In genomic region chr15:66701422-66702034, GRCh38 we compare ENCODE assay signal across 8 cellular contexts. TPM values are rescaled to one million over a fixed set of nuclear protein-coding genes. Genes with fewer than 3 reads are reported as not detected.
DNase-seq lines count a peak whose midpoint lies in the region; ATAC-seq and TF ChIP-seq lines count a peak whose summit lies in the region.

No MANE protein-coding gene starts in this region.

- H3K4me3 ChIP-seq in CD4-positive, CD25-positive, alpha-beta regulatory T cell (ENCODE audit: low read depth, low read length) = peak overlapping the region; percentile 70
- peak overlapping the region; percentile 65 for H3K4me3 ChIP-seq in WERI-Rb-1 (ENCODE audit: low read depth, low read length)
- peak overlapping the region; percentile 74 for H3K4me3 ChIP-seq in effector memory CD4-positive, alpha-beta T cell (ENCODE audit: insufficient read depth, low read depth, low read length, poor library complexity, severe bottlenecking)
- peak overlapping the region; percentile 78 to 84 for H3K4me3 ChIP-seq in tibial artery

- H3K27me3 Mint-ChIP-seq in CD4-positive, CD25-positive, alpha-beta regulatory T cell = peaks cover 38% of the 10 kb centered on the region
- no peaks in the 10 kb centered on the region for H3K27me3 Mint-ChIP-seq in mesothelial cell of epicardium (ENCODE audit: low read depth)

- H3K27ac Mint-ChIP-seq in CD4-positive, CD25-positive, alpha-beta regulatory T cell = no peak overlapping the region
- peak overlapping the region; percentile 97 for H3K27ac Mint-ChIP-seq in mesothelial cell of epicardium

- no peaks in the 10 kb centered on the region for H3K9me3 ChIP-seq in CD4-positive, CD25-positive, alpha-beta regulatory T cell (ENCODE audit: control insufficient read depth in 2 of 2, low read length in 2 of 2)
- H3K9me3 ChIP-seq in WERI-Rb-1 (ENCODE audit: severe bottlenecking) = no peaks in the 10 kb centered on the region
- H3K9me3 ChIP-seq in effector memory CD4-positive, alpha-beta T cell (ENCODE audit: control insufficient read depth, low read length) = no peaks in the 10 kb centered on the region
- no peaks in the 10 kb centered on the region for H3K9me3 ChIP-seq in tibial artery

- TF ChIP-seq CTCF in WERI-Rb-1 (IDR thresholded peaks at IDR 0.05; ENCODE audit: low read depth, low read length) (no peak), mesothelial cell of epicardium (IDR thresholded peaks at IDR 0.05; ENCODE audit: unreplicated experiment) (no peak), tibial artery (IDR thresholded peaks at IDR 0.05) (no peak)

- no peaks in the 10 kb centered on the region for H3K36me3 Mint-ChIP-seq in CD4-positive, CD25-positive, alpha-beta regulatory T cell
- peaks cover 18% of the 10 kb centered on the region for H3K36me3 Mint-ChIP-seq in mesothelial cell of epicardium

- peaks cover 35% of the 10 kb centered on the region for H3K4me1 ChIP-seq in CD4-positive, CD25-positive, alpha-beta regulatory T cell (ENCODE audit: control insufficient read depth, insufficient read depth, low read length, poor library complexity, severe bottlenecking)
- peaks cover 25% of the 10 kb centered on the region for H3K4me1 ChIP-seq in effector memory CD4-positive, alpha-beta T cell (ENCODE audit: control insufficient read depth, insufficient read depth, low read length, poor library complexity, severe bottlenecking)
- peaks cover 0 to 32% (median 27%) of the 10 kb centered on the region in 4 donors for H3K4me1 ChIP-seq in tibial artery

- peaks cover 0 to 2% (median 0%) of the 10 kb centered on the region in 7 donors for H3K9me3 Mint-ChIP-seq in CD4-positive, CD25-positive, alpha-beta regulatory T cell
- no peaks in the 10 kb centered on the region for H3K9me3 Mint-ChIP-seq in mesothelial cell of epicardium

- H3K27me3 ChIP-seq in CD4-positive, CD25-positive, alpha-beta regulatory T cell (ENCODE audit: control insufficient read depth, insufficient read depth, low read length) = peaks cover 8% of the 10 kb centered on the region
- H3K27me3 ChIP-seq in WERI-Rb-1 (ENCODE audit: insufficient read depth, low read depth, severe bottlenecking) (no peaks in the 10 kb centered on the region), tibial artery (no peaks in the 10 kb centered on the region)
- H3K27me3 ChIP-seq in effector memory CD4-positive, alpha-beta T cell (replicated peaks; ENCODE audit: control insufficient read depth, insufficient read depth, low read length, poor library complexity, severe bottlenecking) = peaks cover 19% of the 10 kb centered on the region

- ATAC-seq in CD4-positive, CD25-positive, alpha-beta regulatory T cell (ENCODE audit: low read depth in 2 of 2) = peak; percentile 20 to 24
- peak; percentile 12 for ATAC-seq in GM19328 (IDR thresholded peaks at IDR 0.05; ENCODE audit: unreplicated experiment)

- intact Hi-C loops in tibial artery (cut with DNase I; ENCODE audit: low total_unique reads) = loop anchor here (1.0 to 5.0 kb wide), 2 partner anchors 82 to 151 kb away; no protein-coding TSS in a partner anchor

- peaks cover 0 to 25% (median 7%) of the 10 kb centered on the region in 4 donors for H3K4me1 Mint-ChIP-seq in CD4-positive, CD25-positive, alpha-beta regulatory T cell
- peaks cover 32% of the 10 kb centered on the region for H3K4me1 Mint-ChIP-seq in mesothelial cell of epicardium

- no peaks in the 10 kb centered on the region for H3K36me3 ChIP-seq in CD4-positive, CD25-positive, alpha-beta regulatory T cell (ENCODE audit: control insufficient read depth, insufficient read depth, low read length)
- H3K36me3 ChIP-seq in WERI-Rb-1 (peaks cover 3% of the 10 kb centered on the region; the same call in 1 of the 2 replicates), tibial artery (no peaks in the 10 kb centered on the region)
- H3K36me3 ChIP-seq in effector memory CD4-positive, alpha-beta T cell (ENCODE audit: control insufficient read depth, insufficient read depth, low read length) = no peaks in the 10 kb centered on the region

- DNase-seq in CD4-positive, CD25-positive, alpha-beta regulatory T cell = peak in 2 of 3 donors; percentile 47 to 70
- DNase-seq in HT1080 (ENCODE audit: low read depth) (peak; percentile 41), WERI-Rb-1 (peak; percentile 64), mesothelial cell of epicardium (ENCODE audit: low spot score in 2 of 2, unreplicated experiment in 2 of 2) (peak; percentile 60 to 76), tibial artery (peak; percentile 52 to 88), globus pallidus (ENCODE audit: low spot score) (no peak)
- DNase-seq in effector memory CD4-positive, alpha-beta T cell = peak in 1 of 3 donors; percentile 11

- no peak overlapping the region for H3K27ac ChIP-seq in CD4-positive, CD25-positive, alpha-beta regulatory T cell (ENCODE audit: insufficient read depth, low read length, poor library complexity, severe bottlenecking)
- H3K27ac ChIP-seq in WERI-Rb-1 (peak overlapping the region; percentile 96), tibial artery (peak overlapping the region; percentile 75 to 86)
- H3K27ac ChIP-seq in effector memory CD4-positive, alpha-beta T cell (ENCODE audit: insufficient read depth, low read length, poor library complexity, severe bottlenecking) = no peak overlapping the region

- peak overlapping the region; percentile 90 to 94 (median 92) for H3K4me3 Mint-ChIP-seq in CD4-positive, CD25-positive, alpha-beta regulatory T cell
- peak overlapping the region; percentile 92 for H3K4me3 Mint-ChIP-seq in mesothelial cell of epicardium

RNA-seq across cellular contexts. Expression of gene SMAD6, which starts 0.5 kb away (rescaled TPM):
- 0.27 TPM for total RNA-seq in CD4-positive, CD25-positive, alpha-beta regulatory T cell
- polyA plus RNA-seq in CD4-positive, CD25-positive, alpha-beta regulatory T cell = not detected
- 6.9 and 8.5 TPM in 2 replicates for total RNA-seq in HT1080 (2014; rRNA removed; shearing (Covaris generic))
- polyA plus RNA-seq in HT1080 (2015; cell fraction: cytosol; rRNA removed) = 4.8 and 6.2 TPM in 2 replicates
- polyA plus RNA-seq in HT1080 (2015; cell fraction: nucleus; rRNA removed) = 8.3 and 11.1 TPM in 2 replicates
- 164 to 176 TPM (median 176 TPM) in 3 replicates for total RNA-seq in mesothelial cell of epicardium

Comparison
In these comparisons a context has a peak if more than half of its experiments do, and no peak if none do; other contexts are left out.
1. H3K27ac ChIP-seq: peak in WERI-Rb-1 (single experiment) and tibial artery (2 of 2); none in CD4-positive, CD25-positive, alpha-beta regulatory T cell (single experiment) and effector memory CD4-positive, alpha-beta T cell (single experiment).
2. RNA of gene SMAD6, which starts 0.5 kb away (total RNA-seq): 164 to 176 TPM in mesothelial cell of epicardium; 6.9 to 8.5 TPM in HT1080 and 0.27 TPM in CD4-positive, CD25-positive, alpha-beta regulatory T cell (single experiment); every median in the first group is over 10 times any median in the second.
3. Peak in every context shown above with its lines, with median percentiles within 50 percentile points of each other: H3K4me3 ChIP-seq.